Comparison of ENCODE assay signal across 1 cellular context in the genomic region with DNA sequence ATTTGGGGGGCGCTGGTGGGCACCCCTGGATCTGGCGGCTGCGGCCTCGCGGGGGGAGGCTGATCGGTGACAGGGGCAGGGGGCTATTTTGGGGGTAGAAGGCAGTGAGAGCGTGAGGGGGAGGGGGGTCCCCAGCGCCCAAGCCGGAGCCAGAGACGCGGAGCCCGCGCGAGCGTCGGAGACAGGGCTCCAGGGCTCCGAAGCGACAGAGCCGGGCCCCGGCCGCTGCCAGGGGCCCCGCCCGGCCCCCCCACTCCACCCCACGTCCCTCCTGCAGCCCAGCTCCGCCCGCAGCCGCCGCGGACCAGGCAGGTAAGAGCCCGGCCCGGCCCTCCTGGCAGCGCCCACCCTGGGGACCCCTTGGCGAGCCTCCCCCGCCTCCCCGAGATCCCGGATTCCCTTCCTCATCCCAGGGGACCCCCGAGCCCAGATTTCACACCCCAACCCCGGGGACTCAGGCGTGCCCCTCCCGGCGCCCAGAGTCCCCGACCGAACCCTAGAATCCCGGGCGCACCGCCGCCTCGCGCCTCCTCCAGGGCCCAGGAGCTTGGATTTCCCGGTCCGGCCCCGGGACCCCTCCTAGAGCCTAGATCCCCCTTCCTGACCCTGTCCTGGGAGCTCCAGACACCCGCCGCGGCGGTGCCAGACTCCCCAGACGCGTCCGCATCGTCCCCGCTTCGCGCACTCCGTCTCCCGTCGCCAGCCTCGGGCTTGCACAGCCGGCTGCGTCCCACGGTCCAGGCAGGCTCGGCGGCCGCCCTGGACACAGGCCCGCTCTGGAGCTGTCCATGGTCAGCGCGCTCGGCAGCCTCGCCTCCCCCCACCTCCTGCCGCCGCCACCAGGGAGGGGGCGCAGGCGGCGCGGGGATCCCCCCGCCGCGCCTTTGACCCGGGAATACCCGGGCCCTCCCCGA.
TF ChIP-seq lines count a peak whose summit lies in the region.

A gene (plus strand): TSS at position 134 of the 914 bp plus-strand sequence. CDS start 8,330 bp downstream, outside the sequence.

TF ChIP-seq in HepG2, 621 proteins besides CTCF, POLR2A, EP300 and RAD21 (continued from another document and continues in another):
- TF ChIP-seq, protein P1, sequence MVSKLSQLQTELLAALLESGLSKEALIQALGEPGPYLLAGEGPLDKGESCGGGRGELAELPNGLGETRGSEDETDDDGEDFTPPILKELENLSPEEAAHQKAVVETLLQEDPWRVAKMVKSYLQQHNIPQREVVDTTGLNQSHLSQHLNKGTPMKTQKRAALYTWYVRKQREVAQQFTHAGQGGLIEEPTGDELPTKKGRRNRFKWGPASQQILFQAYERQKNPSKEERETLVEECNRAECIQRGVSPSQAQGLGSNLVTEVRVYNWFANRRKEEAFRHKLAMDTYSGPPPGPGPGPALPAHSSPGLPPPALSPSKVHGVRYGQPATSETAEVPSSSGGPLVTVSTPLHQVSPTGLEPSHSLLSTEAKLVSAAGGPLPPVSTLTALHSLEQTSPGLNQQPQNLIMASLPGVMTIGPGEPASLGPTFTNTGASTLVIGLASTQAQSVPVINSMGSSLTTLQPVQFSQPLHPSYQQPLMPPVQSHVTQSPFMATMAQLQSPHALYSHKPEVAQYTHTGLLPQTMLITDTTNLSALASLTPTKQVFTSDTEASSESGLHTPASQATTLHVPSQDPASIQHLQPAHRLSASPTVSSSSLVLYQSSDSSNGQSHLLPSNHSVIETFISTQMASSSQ (IDR thresholded peaks at IDR 0.05; ENCODE audit: low read depth), result no peak
- TF ChIP-seq, protein P1 (CRISPR knock-in tag; IDR thresholded peaks at IDR 0.05; ENCODE audit: borderline replicate concordance), result no peak
- TF ChIP-seq SNRNP70 (IDR thresholded peaks at IDR 0.05; ENCODE audit: low read depth, low read length) (no peak), BRCA1 (CRISPR knock-in tag; IDR thresholded peaks at IDR 0.05) (no peak), ZNF674 (CRISPR knock-in tag; IDR thresholded peaks at IDR 0.05; ENCODE audit: low read depth) (no peak), NRL (CRISPR knock-in tag; IDR thresholded peaks at IDR 0.05; ENCODE audit: borderline replicate concordance) (peak; percentile 62; the same call in 1 of the 2 replicates), ZMYM4 (CRISPR knock-in tag; IDR thresholded peaks at IDR 0.05) (peak; percentile 32; the same call in 1 of the 2 replicates), NR2F2 (IDR thresholded peaks at IDR 0.05; ENCODE audit: borderline replicate concordance, low read depth) (no peak), FOSL2 (CRISPR knock-in tag; IDR thresholded peaks at IDR 0.05) (peak; percentile 45), TBX3 (IDR thresholded peaks at IDR 0.05; ENCODE audit: borderline replicate concordance) (no peak), CREB1 (IDR thresholded peaks at IDR 0.05) (no peak), CREB1 (CRISPR knock-in tag; IDR thresholded peaks at IDR 0.05) (no peak), IRX3 (CRISPR knock-in tag; IDR thresholded peaks at IDR 0.05; ENCODE audit: borderline replicate concordance, low read depth) (0 out of 2 replicates have a peak, but pooled peaks have one; percentile 38), ZNF136 (CRISPR knock-in tag; IDR thresholded peaks at IDR 0.05; ENCODE audit: low read depth) (no peak), RXRA (CRISPR knock-in tag; IDR thresholded peaks at IDR 0.05) (0 out of 2 replicates have a peak, but pooled peaks have one; percentile 48), DPF2 (CRISPR knock-in tag; IDR thresholded peaks at IDR 0.05; ENCODE audit: borderline replicate concordance, low read depth) (no peak), GATA4 (IDR thresholded peaks at IDR 0.05; ENCODE audit: borderline replicate concordance, low read depth) (no peak), RXRB (CRISPR knock-in tag; IDR thresholded peaks at IDR 0.05; ENCODE audit: borderline replicate concordance) (0 out of 2 replicates have a peak, but pooled peaks have one; percentile 36), ZNF781 (CRISPR knock-in tag; IDR thresholded peaks at IDR 0.05; ENCODE audit: borderline replicate concordance, not compliant biosample characterization) (no peak), HMGA1 (CRISPR knock-in tag; conservative IDR thresholded peaks at IDR 0.05) (no peak), ZNF549 (CRISPR knock-in tag; IDR thresholded peaks at IDR 0.05) (no peak), FOXO1 (CRISPR knock-in tag; IDR thresholded peaks at IDR 0.05) (peak; percentile 57; the same call in 1 of the 2 replicates), SRSF1 (optimal IDR thresholded peaks at IDR 0.05; ENCODE audit: low read depth, low read length) (no peak), GPN1 (CRISPR knock-in tag; IDR thresholded peaks at IDR 0.05; ENCODE audit: borderline replicate concordance) (no peak), MED8 (CRISPR knock-in tag; IDR thresholded peaks at IDR 0.05; ENCODE audit: insufficient replicate concordance) (no peak), SNAPC2 (CRISPR knock-in tag; IDR thresholded peaks at IDR 0.05) (peak; percentile 67; the same call in 1 of the 2 replicates), ZNF12 (CRISPR knock-in tag; IDR thresholded peaks at IDR 0.05) (peak; percentile 70; the same call in 1 of the 2 replicates), ZNF292 (CRISPR knock-in tag; IDR thresholded peaks at IDR 0.05; ENCODE audit: borderline replicate concordance, low read depth) (no peak), SMYD3 (CRISPR knock-in tag; IDR thresholded peaks at IDR 0.05) (no peak), ZNF335 (CRISPR knock-in tag; IDR thresholded peaks at IDR 0.05) (peak; percentile 75; the same call in 1 of the 2 replicates), ZNF383 (CRISPR knock-in tag; IDR thresholded peaks at IDR 0.05; ENCODE audit: borderline replicate concordance) (no peak), SIN3B (IDR thresholded peaks at IDR 0.05; ENCODE audit: low read length) (no peak), TAF1 (CRISPR knock-in tag; IDR thresholded peaks at IDR 0.05) (peak; percentile 33; the same call in 1 of the 2 replicates), SMARCC2 (IDR thresholded peaks at IDR 0.05) (no peak), ISL2 (CRISPR knock-in tag; IDR thresholded peaks at IDR 0.05) (peak; percentile 44), TCF7 (IDR thresholded peaks at IDR 0.05; ENCODE audit: low read depth) (no peak), MLLT10 (CRISPR knock-in tag; IDR thresholded peaks at IDR 0.05) (no peak), ZNF652 (CRISPR knock-in tag; IDR thresholded peaks at IDR 0.05; ENCODE audit: borderline replicate concordance, low read depth) (no peak), SIN3A (IDR thresholded peaks at IDR 0.05; ENCODE audit: borderline replicate concordance, low read depth, low read length) (peak; percentile 80; the same call in 1 of the 2 replicates)
- TF ChIP-seq, protein P2, sequence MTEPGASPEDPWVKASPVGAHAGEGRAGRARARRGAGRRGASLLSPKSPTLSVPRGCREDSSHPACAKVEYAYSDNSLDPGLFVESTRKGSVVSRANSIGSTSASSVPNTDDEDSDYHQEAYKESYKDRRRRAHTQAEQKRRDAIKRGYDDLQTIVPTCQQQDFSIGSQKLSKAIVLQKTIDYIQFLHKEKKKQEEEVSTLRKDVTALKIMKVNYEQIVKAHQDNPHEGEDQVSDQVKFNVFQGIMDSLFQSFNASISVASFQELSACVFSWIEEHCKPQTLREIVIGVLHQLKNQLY (CRISPR knock-in tag; IDR thresholded peaks at IDR 0.05), result no peak; the same call in 1 of the 2 replicates
- TF ChIP-seq, protein P3, sequence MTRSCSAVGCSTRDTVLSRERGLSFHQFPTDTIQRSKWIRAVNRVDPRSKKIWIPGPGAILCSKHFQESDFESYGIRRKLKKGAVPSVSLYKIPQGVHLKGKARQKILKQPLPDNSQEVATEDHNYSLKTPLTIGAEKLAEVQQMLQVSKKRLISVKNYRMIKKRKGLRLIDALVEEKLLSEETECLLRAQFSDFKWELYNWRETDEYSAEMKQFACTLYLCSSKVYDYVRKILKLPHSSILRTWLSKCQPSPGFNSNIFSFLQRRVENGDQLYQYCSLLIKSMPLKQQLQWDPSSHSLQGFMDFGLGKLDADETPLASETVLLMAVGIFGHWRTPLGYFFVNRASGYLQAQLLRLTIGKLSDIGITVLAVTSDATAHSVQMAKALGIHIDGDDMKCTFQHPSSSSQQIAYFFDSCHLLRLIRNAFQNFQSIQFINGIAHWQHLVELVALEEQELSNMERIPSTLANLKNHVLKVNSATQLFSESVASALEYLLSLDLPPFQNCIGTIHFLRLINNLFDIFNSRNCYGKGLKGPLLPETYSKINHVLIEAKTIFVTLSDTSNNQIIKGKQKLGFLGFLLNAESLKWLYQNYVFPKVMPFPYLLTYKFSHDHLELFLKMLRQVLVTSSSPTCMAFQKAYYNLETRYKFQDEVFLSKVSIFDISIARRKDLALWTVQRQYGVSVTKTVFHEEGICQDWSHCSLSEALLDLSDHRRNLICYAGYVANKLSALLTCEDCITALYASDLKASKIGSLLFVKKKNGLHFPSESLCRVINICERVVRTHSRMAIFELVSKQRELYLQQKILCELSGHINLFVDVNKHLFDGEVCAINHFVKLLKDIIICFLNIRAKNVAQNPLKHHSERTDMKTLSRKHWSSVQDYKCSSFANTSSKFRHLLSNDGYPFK (CRISPR knock-in tag; IDR thresholded peaks at IDR 0.05; ENCODE audit: borderline replicate concordance), result no peak
- TF ChIP-seq, protein P4, sequence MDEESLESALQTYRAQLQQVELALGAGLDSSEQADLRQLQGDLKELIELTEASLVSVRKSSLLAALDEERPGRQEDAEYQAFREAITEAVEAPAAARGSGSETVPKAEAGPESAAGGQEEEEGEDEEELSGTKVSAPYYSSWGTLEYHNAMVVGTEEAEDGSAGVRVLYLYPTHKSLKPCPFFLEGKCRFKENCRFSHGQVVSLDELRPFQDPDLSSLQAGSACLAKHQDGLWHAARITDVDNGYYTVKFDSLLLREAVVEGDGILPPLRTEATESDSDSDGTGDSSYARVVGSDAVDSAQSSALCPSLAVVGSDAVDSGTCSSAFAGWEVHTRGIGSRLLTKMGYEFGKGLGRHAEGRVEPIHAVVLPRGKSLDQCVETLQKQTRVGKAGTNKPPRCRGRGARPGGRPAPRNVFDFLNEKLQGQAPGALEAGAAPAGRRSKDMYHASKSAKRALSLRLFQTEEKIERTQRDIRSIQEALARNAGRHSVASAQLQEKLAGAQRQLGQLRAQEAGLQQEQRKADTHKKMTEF (CRISPR knock-in tag; IDR thresholded peaks at IDR 0.05), result peak; percentile 79; the same call in 1 of the 2 replicates
- TF ChIP-seq, protein P5, sequence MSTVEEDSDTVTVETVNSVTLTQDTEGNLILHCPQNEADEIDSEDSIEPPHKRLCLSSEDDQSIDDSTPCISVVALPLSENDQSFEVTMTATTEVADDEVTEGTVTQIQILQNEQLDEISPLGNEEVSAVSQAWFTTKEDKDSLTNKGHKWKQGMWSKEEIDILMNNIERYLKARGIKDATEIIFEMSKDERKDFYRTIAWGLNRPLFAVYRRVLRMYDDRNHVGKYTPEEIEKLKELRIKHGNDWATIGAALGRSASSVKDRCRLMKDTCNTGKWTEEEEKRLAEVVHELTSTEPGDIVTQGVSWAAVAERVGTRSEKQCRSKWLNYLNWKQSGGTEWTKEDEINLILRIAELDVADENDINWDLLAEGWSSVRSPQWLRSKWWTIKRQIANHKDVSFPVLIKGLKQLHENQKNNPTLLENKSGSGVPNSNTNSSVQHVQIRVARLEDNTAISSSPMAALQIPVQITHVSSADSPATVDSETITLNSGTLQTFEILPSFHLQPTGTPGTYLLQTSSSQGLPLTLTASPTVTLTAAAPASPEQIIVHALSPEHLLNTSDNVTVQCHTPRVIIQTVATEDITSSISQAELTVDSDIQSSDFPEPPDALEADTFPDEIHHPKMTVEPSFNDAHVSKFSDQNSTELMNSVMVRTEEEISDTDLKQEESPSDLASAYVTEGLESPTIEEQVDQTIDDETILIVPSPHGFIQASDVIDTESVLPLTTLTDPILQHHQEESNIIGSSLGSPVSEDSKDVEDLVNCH (CRISPR knock-in tag; IDR thresholded peaks at IDR 0.05), result no peak
- TF ChIP-seq, protein P6, sequence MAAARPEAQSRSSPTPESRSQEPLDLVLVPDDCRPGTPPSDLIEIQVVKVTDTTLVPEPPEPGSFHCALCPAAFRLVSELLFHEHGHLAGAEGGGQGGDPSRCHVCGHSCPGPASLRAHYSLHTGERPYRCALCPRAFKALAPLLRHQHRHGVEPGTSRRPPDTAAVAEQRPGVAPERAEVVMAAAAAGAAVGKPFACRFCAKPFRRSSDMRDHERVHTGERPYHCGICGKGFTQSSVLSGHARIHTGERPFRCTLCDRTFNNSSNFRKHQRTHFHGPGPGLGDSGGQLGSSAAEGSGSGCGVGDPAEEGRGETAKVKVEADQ (CRISPR knock-in tag; IDR thresholded peaks at IDR 0.05; ENCODE audit: borderline replicate concordance), result peak; percentile 44; the same call in 1 of the 2 replicates
- TF ChIP-seq, protein P7, sequence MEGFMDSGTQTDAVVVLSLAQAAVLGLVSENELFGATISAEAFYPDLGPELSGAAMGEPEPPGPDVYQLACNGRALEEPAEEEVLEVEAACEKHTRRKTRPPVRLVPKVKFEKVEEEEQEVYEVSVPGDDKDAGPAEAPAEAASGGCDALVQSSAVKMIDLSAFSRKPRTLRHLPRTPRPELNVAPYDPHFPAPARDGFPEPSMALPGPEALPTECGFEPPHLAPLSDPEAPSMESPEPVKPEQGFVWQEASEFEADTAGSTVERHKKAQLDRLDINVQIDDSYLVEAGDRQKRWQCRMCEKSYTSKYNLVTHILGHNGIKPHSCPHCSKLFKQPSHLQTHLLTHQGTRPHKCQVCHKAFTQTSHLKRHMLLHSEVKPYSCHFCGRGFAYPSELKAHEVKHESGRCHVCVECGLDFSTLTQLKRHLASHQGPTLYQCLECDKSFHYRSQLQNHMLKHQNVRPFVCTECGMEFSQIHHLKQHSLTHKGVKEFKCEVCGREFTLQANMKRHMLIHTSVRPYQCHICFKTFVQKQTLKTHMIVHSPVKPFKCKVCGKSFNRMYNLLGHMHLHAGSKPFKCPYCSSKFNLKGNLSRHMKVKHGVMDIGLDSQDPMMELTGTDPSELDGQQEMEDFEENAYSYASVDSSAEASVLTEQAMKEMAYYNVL (CRISPR knock-in tag; IDR thresholded peaks at IDR 0.05; ENCODE audit: borderline replicate concordance), result no peak
- TF ChIP-seq, protein P8, sequence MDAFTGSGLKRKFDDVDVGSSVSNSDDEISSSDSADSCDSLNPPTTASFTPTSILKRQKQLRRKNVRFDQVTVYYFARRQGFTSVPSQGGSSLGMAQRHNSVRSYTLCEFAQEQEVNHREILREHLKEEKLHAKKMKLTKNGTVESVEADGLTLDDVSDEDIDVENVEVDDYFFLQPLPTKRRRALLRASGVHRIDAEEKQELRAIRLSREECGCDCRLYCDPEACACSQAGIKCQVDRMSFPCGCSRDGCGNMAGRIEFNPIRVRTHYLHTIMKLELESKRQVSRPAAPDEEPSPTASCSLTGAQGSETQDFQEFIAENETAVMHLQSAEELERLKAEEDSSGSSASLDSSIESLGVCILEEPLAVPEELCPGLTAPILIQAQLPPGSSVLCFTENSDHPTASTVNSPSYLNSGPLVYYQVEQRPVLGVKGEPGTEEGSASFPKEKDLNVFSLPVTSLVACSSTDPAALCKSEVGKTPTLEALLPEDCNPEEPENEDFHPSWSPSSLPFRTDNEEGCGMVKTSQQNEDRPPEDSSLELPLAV (CRISPR knock-in tag; conservative IDR thresholded peaks at IDR 0.05; ENCODE audit: low read depth), result no peak
